Comparison of ENCODE assay signal across 1 cellular context in genomic region chr3:194314669-194315068, GRCh38.
TF ChIP-seq lines count a peak whose summit lies in the region.

No MANE protein-coding gene starts in this region.

TF ChIP-seq in K562, 482 proteins besides CTCF, POLR2A, EP300 and RAD21 (continued from another document):
- TF ChIP-seq, protein P1, sequence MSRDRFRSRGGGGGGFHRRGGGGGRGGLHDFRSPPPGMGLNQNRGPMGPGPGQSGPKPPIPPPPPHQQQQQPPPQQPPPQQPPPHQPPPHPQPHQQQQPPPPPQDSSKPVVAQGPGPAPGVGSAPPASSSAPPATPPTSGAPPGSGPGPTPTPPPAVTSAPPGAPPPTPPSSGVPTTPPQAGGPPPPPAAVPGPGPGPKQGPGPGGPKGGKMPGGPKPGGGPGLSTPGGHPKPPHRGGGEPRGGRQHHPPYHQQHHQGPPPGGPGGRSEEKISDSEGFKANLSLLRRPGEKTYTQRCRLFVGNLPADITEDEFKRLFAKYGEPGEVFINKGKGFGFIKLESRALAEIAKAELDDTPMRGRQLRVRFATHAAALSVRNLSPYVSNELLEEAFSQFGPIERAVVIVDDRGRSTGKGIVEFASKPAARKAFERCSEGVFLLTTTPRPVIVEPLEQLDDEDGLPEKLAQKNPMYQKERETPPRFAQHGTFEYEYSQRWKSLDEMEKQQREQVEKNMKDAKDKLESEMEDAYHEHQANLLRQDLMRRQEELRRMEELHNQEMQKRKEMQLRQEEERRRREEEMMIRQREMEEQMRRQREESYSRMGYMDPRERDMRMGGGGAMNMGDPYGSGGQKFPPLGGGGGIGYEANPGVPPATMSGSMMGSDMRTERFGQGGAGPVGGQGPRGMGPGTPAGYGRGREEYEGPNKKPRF (IDR thresholded peaks at IDR 0.05; ENCODE audit: low read depth, low read length) = no peak
- TF ChIP-seq, protein P2, sequence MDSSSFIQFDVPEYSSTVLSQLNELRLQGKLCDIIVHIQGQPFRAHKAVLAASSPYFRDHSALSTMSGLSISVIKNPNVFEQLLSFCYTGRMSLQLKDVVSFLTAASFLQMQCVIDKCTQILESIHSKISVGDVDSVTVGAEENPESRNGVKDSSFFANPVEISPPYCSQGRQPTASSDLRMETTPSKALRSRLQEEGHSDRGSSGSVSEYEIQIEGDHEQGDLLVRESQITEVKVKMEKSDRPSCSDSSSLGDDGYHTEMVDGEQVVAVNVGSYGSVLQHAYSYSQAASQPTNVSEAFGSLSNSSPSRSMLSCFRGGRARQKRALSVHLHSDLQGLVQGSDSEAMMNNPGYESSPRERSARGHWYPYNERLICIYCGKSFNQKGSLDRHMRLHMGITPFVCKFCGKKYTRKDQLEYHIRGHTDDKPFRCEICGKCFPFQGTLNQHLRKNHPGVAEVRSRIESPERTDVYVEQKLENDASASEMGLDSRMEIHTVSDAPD (CRISPR knock-in tag; IDR thresholded peaks at IDR 0.05) = no peak
- TF ChIP-seq PRMT5 (CRISPR knock-in tag; IDR thresholded peaks at IDR 0.05) (no peak), ZFP30 (CRISPR knock-in tag; IDR thresholded peaks at IDR 0.05; ENCODE audit: borderline replicate concordance) (no peak), CHCHD3 (CRISPR knock-in tag; IDR thresholded peaks at IDR 0.05) (no peak), ZEB2 (IDR thresholded peaks at IDR 0.05) (no peak), USF1 (CRISPR knock-in tag; IDR thresholded peaks at IDR 0.05) (no peak), FOXP4 (CRISPR knock-in tag; IDR thresholded peaks at IDR 0.05; ENCODE audit: borderline replicate concordance) (no peak), SAFB (IDR thresholded peaks at IDR 0.05; ENCODE audit: borderline replicate concordance, low read depth, low read length) (no peak), PHF20 (IDR thresholded peaks at IDR 0.05; ENCODE audit: partially characterized antibody) (no peak), E2F6 (IDR thresholded peaks at IDR 0.05; ENCODE audit: borderline replicate concordance in 1 of 2, extremely low read depth in 1 of 2, insufficient read depth in 1 of 2, insufficient read length in 1 of 2, low read depth in 1 of 2, low read length in 1 of 2, poor library complexity in 1 of 2, severe bottlenecking in 1 of 2) (no peak), PHF8 (IDR thresholded peaks at IDR 0.05; ENCODE audit: borderline replicate concordance, low read length) (no peak)
